Comparison of ENCODE assay signal across 8 cellular contexts in the genomic region with DNA sequence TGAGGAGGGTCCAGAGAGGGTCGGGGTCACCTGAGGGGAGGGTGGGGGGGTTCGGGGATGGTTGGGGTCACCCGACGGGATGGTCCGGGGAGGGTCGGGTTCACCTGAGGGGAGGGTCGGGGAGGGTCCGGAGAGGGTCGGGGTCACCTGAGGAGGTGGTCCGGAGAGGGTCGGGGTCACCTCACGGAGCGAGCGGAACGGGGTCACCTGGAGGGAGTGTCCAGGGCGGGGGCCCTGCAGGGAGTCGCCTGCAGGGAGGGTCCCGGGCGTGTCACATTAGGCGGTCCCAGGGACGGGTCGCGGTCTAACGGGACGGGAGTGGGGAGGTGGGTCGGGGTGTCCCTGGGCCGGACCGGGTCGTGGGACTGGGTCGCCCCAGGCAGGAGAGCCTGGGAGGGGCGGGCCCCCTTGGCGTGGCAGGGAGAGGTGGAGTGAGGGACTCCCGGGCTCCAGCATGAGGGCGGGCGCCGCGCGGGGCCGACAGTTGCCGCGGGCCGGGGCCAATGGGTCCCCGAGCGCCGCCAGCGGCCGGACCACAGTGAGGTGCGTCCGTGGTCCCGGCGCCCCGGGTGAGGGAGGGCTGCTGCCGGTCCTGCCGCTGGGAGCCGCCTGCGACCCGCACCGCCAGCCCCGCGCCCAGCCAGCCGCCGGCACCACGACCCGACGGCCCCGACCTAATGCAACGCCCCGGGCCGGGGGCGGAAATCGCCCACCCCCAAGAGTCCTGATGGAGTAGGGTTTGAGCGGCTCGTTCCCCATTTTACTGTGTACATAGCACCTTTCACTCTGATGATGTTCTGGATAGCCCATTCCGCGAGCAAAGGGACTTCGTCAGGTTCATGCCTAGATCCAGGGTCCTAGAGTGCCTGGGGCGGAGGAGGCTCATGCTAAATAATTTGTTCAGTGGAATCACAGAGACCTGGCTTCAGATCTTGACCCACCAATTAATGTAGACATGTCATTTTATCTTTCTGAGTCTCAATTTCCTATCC. TPM values are rescaled to one million over a fixed set of nuclear protein-coding genes. Genes with fewer than 3 reads are reported as not detected.
A peak's percentile ranks its signal among the peaks of the same experiment; 100 is the strongest.
DNase-seq lines count a peak whose midpoint lies in the region; ATAC-seq and TF ChIP-seq lines count a peak whose summit lies in the region.

No MANE protein-coding gene starts in this region.

- TF ChIP-seq EP300 in transverse colon (IDR thresholded peaks at IDR 0.05; ENCODE audit: low read depth): no peak

- H3K27ac ChIP-seq in dorsolateral prefrontal cortex (peak overlapping the region in 12 of 59 donors; percentile 2 to 57 (median 34)), transverse colon (peak overlapping the region in 1 of 4 donors; percentile 53)
- H3K27ac ChIP-seq in naive thymus-derived CD4-positive, alpha-beta T cell (ENCODE audit: low read depth, low read length): no peak overlapping the region

- no peaks in the 10 kb centered on the region for H3K27me3 ChIP-seq in dorsolateral prefrontal cortex
- H3K27me3 ChIP-seq in naive thymus-derived CD4-positive, alpha-beta T cell (ENCODE audit: control insufficient read depth in 2 of 2, insufficient read depth in 2 of 2, low read length in 2 of 2): no peaks in the 10 kb centered on the region
- H3K27me3 ChIP-seq in transverse colon: peaks cover 47% of the 10 kb centered on the region

- H3K27ac Mint-ChIP-seq in natural killer cell: no peak overlapping the region
- H3K27ac Mint-ChIP-seq in natural killer cell treated with Interleukin-12 subunit alpha and Interleukin-12 subunit beta and Interleukin-15 and Interleukin-18, amount 100 ng/mL, for 72 hours: no peak overlapping the region
- H3K27ac Mint-ChIP-seq in naive thymus-derived CD4-positive, alpha-beta T cell: peak overlapping the region in 1 of 9 donors; percentile 16

- POLR2A ChIA-PET in naive thymus-derived CD4-positive, alpha-beta T cell (lab: Charles Lee): no interaction called here

- TF ChIP-seq CTCF in natural killer cell (IDR thresholded peaks at IDR 0.05) (no peak), dorsolateral prefrontal cortex (IDR thresholded peaks at IDR 0.05 in 54 of 56, conservative IDR thresholded peaks at IDR 0.05 in 2 of 56; ENCODE audit: low read depth in 1 of 56, partially characterized antibody in 56 of 56) (peak in 1 of 56 donors; percentile 7), transverse colon (IDR thresholded peaks at IDR 0.05) (no peak)

- no peaks in the 10 kb centered on the region for H3K36me3 Mint-ChIP-seq in natural killer cell
- no peaks in the 10 kb centered on the region for H3K36me3 Mint-ChIP-seq in natural killer cell treated with Interleukin-12 subunit alpha and Interleukin-12 subunit beta and Interleukin-15 and Interleukin-18, amount 100 ng/mL, for 72 hours
- H3K36me3 Mint-ChIP-seq in naive thymus-derived CD4-positive, alpha-beta T cell: peaks cover 0 to 5% (median 0%) of the 10 kb centered on the region in 5 donors

- 35 to 53% methylated on average over 15 to 60 of the region's 77 CpGs for WGBS in transverse colon (ENCODE audit: low coverage in 1 of 2), 2 donors

- intact Hi-C loops in natural killer cell (cut with micrococcal nuclease): loop anchor here (5.0 kb wide), 1 partner anchor 171 kb away; a partner anchor contains a TSS
- intact Hi-C loops in dorsolateral prefrontal cortex (cut with DNase I): loop anchor here (2.0 to 5.0 kb wide), 2 partner anchors 87 to 146 kb away; a partner anchor contains a TSS
- intact Hi-C loops in naive thymus-derived CD4-positive, alpha-beta T cell (cut with micrococcal nuclease): loop anchor here in 1 of 2 donors (2.0 kb wide), 1 partner anchor 87 kb away; a partner anchor contains a TSS
- intact Hi-C loops in transverse colon (cut with DNase I; ENCODE audit: low total_unique reads): loop anchor here (5.0 kb wide), 2 partner anchors 86 to 156 kb away; a partner anchor contains a TSS

- peaks cover 6 to 9% of the 10 kb centered on the region in 2 donors for H3K4me1 ChIP-seq in naive thymus-derived CD4-positive, alpha-beta T cell (ENCODE audit: control insufficient read depth in 2 of 2, insufficient read depth in 2 of 2, low read length in 2 of 2)
- peaks cover 0 to 23% (median 14%) of the 10 kb centered on the region in 4 donors for H3K4me1 ChIP-seq in transverse colon

- in situ Hi-C loops in transverse colon (cut with MboI; ENCODE audit: low pct_ligation_motif_present in 1 of 4, low pct_unique_long_range_greater_than_20kb in 1 of 4, low sequenced_read_pairs in 3 of 4): loop anchor here in 2 of 4 donors (25.0 kb wide), 1 partner anchor 146 kb away; a partner anchor contains a TSS

- no peak for TF ChIP-seq POLR2A in transverse colon (IDR thresholded peaks at IDR 0.05)

- CTCF ChIA-PET in naive thymus-derived CD4-positive, alpha-beta T cell (lab: Charles Lee): no interaction called here

- DNase-seq in natural killer cell (peak; percentile 20), dorsolateral prefrontal cortex (peak in 1 of 10 donors; percentile 21), transverse colon (peak; percentile 18), NCI-H1694 treated with DMSO at 0.1 percent for 48 hours (lab: John Stamatoyannopoulos, UW) (no peak)
- DNase-seq in natural killer cell treated with Interleukin-12 subunit alpha and Interleukin-12 subunit beta and Interleukin-15 and Interleukin-18, amount 100 ng/mL, for 72 hours (ENCODE audit: low spot score): no peak
- peak in 1 of 9 donors; percentile 9 for DNase-seq in naive thymus-derived CD4-positive, alpha-beta T cell
- no peak for DNase-seq in NK-92 treated with Interleukin-12 subunit alpha and Interleukin-12 subunit beta, amount 100 ng/mL, for 24 hours (lab: John Stamatoyannopoulos, UW)

- H3K9me3 Mint-ChIP-seq in natural killer cell: no peaks in the 10 kb centered on the region
- H3K9me3 Mint-ChIP-seq in natural killer cell treated with Interleukin-12 subunit alpha and Interleukin-12 subunit beta and Interleukin-15 and Interleukin-18, amount 100 ng/mL, for 72 hours: no peaks in the 10 kb centered on the region
- H3K9me3 Mint-ChIP-seq in naive thymus-derived CD4-positive, alpha-beta T cell: peaks cover 0 to 2% (median 0%) of the 10 kb centered on the region in 11 donors

- no peaks in the 10 kb centered on the region for H3K9me3 ChIP-seq in naive thymus-derived CD4-positive, alpha-beta T cell (ENCODE audit: control insufficient read depth in 2 of 3, low read length in 3 of 3)
- H3K9me3 ChIP-seq in transverse colon: no peaks in the 10 kb centered on the region

- no peaks in the 10 kb centered on the region for H3K36me3 ChIP-seq in naive thymus-derived CD4-positive, alpha-beta T cell (ENCODE audit: control insufficient read depth in 2 of 3, insufficient read depth in 3 of 3, low read length in 3 of 3)
- H3K36me3 ChIP-seq in transverse colon: no peaks in the 10 kb centered on the region

- H3K4me3 Mint-ChIP-seq in natural killer cell: peak overlapping the region; percentile 40
- H3K4me3 Mint-ChIP-seq in natural killer cell treated with Interleukin-12 subunit alpha and Interleukin-12 subunit beta and Interleukin-15 and Interleukin-18, amount 100 ng/mL, for 72 hours: no peak overlapping the region
- H3K4me3 Mint-ChIP-seq in naive thymus-derived CD4-positive, alpha-beta T cell: peak overlapping the region in 8 of 10 donors; percentile 12 to 45 (median 32)

- peaks cover 3 to 7% of the 10 kb centered on the region in 2 donors for H3K27me3 Mint-ChIP-seq in natural killer cell (ENCODE audit: low read depth in 2 of 2)
- peaks cover 2 to 7% of the 10 kb centered on the region in 2 donors for H3K27me3 Mint-ChIP-seq in natural killer cell treated with Interleukin-12 subunit alpha and Interleukin-12 subunit beta and Interleukin-15 and Interleukin-18, amount 100 ng/mL, for 72 hours
- peaks cover 0 to 46% (median 0%) of the 10 kb centered on the region in 5 donors for H3K27me3 Mint-ChIP-seq in naive thymus-derived CD4-positive, alpha-beta T cell

- H3K4me1 Mint-ChIP-seq in natural killer cell: peaks cover 13 to 20% of the 10 kb centered on the region in 2 donors
- peaks cover 6 to 11% of the 10 kb centered on the region in 2 donors for H3K4me1 Mint-ChIP-seq in natural killer cell treated with Interleukin-12 subunit alpha and Interleukin-12 subunit beta and Interleukin-15 and Interleukin-18, amount 100 ng/mL, for 72 hours (ENCODE audit: low read depth in 2 of 2)
- H3K4me1 Mint-ChIP-seq in naive thymus-derived CD4-positive, alpha-beta T cell: peaks cover 9 to 19% (median 12%) of the 10 kb centered on the region in 7 donors

- ATAC-seq in natural killer cell (no peak), GM19395 (IDR thresholded peaks at IDR 0.05; ENCODE audit: unreplicated experiment) (no peak)
- no peak for ATAC-seq in natural killer cell treated with Interleukin-12 subunit alpha and Interleukin-12 subunit beta and Interleukin-15 and Interleukin-18, amount 100 ng/mL, for 72 hours
- ATAC-seq in naive thymus-derived CD4-positive, alpha-beta T cell: no peak

- H3K4me3 ChIP-seq in dorsolateral prefrontal cortex (peak overlapping the region in 54 of 59 donors; percentile 3 to 97 (median 60)), transverse colon (peak overlapping the region in 1 of 4 donors; percentile 6)
- no peak overlapping the region for H3K4me3 ChIP-seq in naive thymus-derived CD4-positive, alpha-beta T cell (ENCODE audit: low read length)

RNA-seq across cellular contexts. Expression of a gene that starts 1.2 kb away (rescaled TPM):
- total RNA-seq in natural killer cell (10 to 100 TPM; 12.2 to 17.5 (median 16.6) TPM), dorsolateral prefrontal cortex (100 to 1,000 TPM in 77 of 120 experiments, 10 to 100 TPM in 43; 75.2 to 141 (median 103) TPM), transverse colon (1 to 10 TPM; 3.4 to 8.6 (median 3.7) TPM)
- total RNA-seq in natural killer cell treated with Interleukin-12 subunit alpha and Interleukin-12 subunit beta and Interleukin-15 and Interleukin-18, amount 100 ng/mL, for 72 hours: 10 to 100 TPM in 1 of 2 donors, 1 to 10 TPM in 1; 7.3 to 14.9 TPM
- 10 to 100 TPM in 1 of 5 experiments, 1 to 10 TPM in 4; 7.0 to 10.0 (median 8.1) TPM for total RNA-seq in naive thymus-derived CD4-positive, alpha-beta T cell
- polyA plus RNA-seq in naive thymus-derived CD4-positive, alpha-beta T cell: 1 to 10 TPM; 1.7 to 1.8 TPM

Comparison
In these comparisons a context has a peak if more than half of its experiments do, and no peak if none do; other contexts are left out.
1. DNase-seq: peak in natural killer cell (single experiment) and transverse colon (single experiment); none in natural killer cell treated with Interleukin-12 subunit alpha and Interleukin-12 subunit beta and Interleukin-15 and Interleukin-18, amount 100 ng/mL, for 72 hours (single experiment), NCI-H1694 treated with DMSO at 0.1 percent for 48 hours (single experiment) and NK-92 treated with Interleukin-12 subunit alpha and Interleukin-12 subunit beta, amount 100 ng/mL, for 24 hours (single experiment).
2. RNA of a gene that starts 1.2 kb away (total RNA-seq): 75.2 to 141 TPM in dorsolateral prefrontal cortex; 12.2 to 17.5 TPM in natural killer cell, 7.3 to 14.9 TPM in natural killer cell treated with Interleukin-12 subunit alpha and Interleukin-12 subunit beta and Interleukin-15 and Interleukin-18, amount 100 ng/mL, for 72 hours, 7.0 to 10.0 TPM in naive thymus-derived CD4-positive, alpha-beta T cell and 3.4 to 8.6 TPM in transverse colon; every median in the first group is over 4 times any median in the second.